Comparison of ENCODE assay signal across 8 cellular contexts in the genomic region with DNA sequence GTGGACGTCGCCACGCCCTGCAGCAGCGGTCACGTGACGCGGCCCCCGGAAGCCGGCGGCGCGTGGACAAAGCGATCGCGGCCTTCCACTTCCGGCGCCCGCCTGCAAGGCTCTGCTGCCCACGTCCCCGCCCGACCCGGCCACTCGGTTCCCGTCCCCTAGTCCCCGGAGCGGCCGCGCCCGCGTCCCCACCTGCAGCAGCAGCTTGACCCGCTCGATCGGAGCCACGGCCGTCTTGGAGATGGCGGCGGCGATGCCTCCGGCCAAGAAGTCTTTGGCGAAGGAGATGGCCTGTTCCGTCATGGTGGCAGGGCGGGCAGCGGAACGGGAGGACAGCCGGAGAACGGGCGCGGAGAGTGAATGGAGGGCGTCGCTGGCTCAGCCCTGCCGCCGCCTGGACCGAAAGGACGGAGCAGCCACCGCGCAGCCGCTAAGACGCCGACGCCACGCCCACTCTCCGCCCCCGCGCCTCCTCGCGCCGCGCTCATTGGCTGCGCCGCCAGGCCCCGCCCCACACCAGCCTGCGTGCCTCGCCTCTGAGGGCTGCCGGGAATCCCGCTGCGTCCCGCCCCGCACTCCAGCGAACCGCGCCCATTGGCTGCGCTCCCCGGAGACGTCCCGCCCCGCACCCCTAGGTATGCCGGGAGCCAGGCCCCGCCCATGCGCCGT. TPM values are rescaled to one million over a fixed set of nuclear protein-coding genes. Genes with fewer than 3 reads are reported as not detected.
DNase-seq lines count a peak whose midpoint lies in the region; ATAC-seq and TF ChIP-seq lines count a peak whose summit lies in the region.

A gene (minus strand): TSS at position 407 of the 669 bp plus-strand sequence. CDS start 104 bp downstream, at position 303.

- H3K27me3 Mint-ChIP-seq in Caco-2 (ENCODE audit: insufficient read depth, unreplicated experiment), result no peaks in the 10 kb centered on the region

- CTCF ChIA-PET in Caco-2 (lab: Charles Lee), result no interaction called here

- peak within 1 kb of the TSS; percentile 100 for H3K4me3 ChIP-seq in Caco-2 (ENCODE audit: low read depth, low read length)
- H3K4me3 ChIP-seq in Jurkat, Clone E6-1 (ENCODE audit: low read length), result peak within 1 kb of the TSS; percentile 99
- peak within 1 kb of the TSS; percentile 100 for H3K4me3 ChIP-seq in fibroblast of mammary gland (ENCODE audit: control insufficient read depth, low read depth, low read length)
- H3K4me3 ChIP-seq in neural cell (ENCODE audit: low read length), result peak within 1 kb of the TSS; percentile 99
- peak within 1 kb of the TSS; percentile 86 to 100 (median 95) for H3K4me3 ChIP-seq in subcutaneous abdominal adipose tissue (ENCODE audit: low read depth in 1 of 5, low read length in 5 of 5)

- no peaks in the 10 kb centered on the region for H3K9me3 Mint-ChIP-seq in Caco-2 (ENCODE audit: unreplicated experiment)

- peaks cover 94% of the 10 kb centered on the region for H3K36me3 Mint-ChIP-seq in Caco-2 (ENCODE audit: insufficient read depth, unreplicated experiment)

- peak within 1 kb of the TSS; percentile 99 for H3K27ac Mint-ChIP-seq in Caco-2 (ENCODE audit: unreplicated experiment)

- peak; percentile 40 for TF ChIP-seq RAD21 in neural cell (conservative IDR thresholded peaks at IDR 0.05)

- peaks cover 17% of the 10 kb centered on the region for H3K36me3 ChIP-seq in Caco-2 (ENCODE audit: control insufficient read depth, insufficient read depth, low read length)
- H3K36me3 ChIP-seq in neural cell (ENCODE audit: insufficient read depth, low read length), result no peaks in the 10 kb centered on the region
- H3K36me3 ChIP-seq in subcutaneous abdominal adipose tissue (ENCODE audit: control insufficient read depth in 5 of 5, insufficient read depth in 5 of 5, low read length in 5 of 5), result peaks cover 0 to 47% (median 38%) of the 10 kb centered on the region in 5 donors

- H3K79me2 ChIP-seq in neural cell (replicated peaks; ENCODE audit: insufficient read depth, low read length), result peaks cover 38% of the 10 kb centered on the region

- H3K27me3 ChIP-seq in Caco-2 (replicated peaks; ENCODE audit: control insufficient read depth, insufficient read depth, low read length) (no peaks in the 10 kb centered on the region), neural cell (ENCODE audit: insufficient read depth, low read depth, low read length) (no peaks in the 10 kb centered on the region), subcutaneous abdominal adipose tissue (ENCODE audit: control insufficient read depth in 5 of 5, insufficient read depth in 4 of 5, low read length in 5 of 5) (no peaks in the 10 kb centered on the region)

- H3K4me1 Mint-ChIP-seq in Caco-2 (ENCODE audit: low read depth, unreplicated experiment), result peaks cover 25% of the 10 kb centered on the region

- H3K4me1 ChIP-seq in Caco-2 (0 out of 2 replicates have a peak, but pooled peaks cover 5% of the 10 kb centered on the region), subcutaneous abdominal adipose tissue (ENCODE audit: control insufficient read depth in 5 of 5, insufficient read depth in 5 of 5, low read length in 5 of 5) (peaks cover 4 to 64% (median 47%) of the 10 kb centered on the region in 5 donors)

- H3K27ac ChIP-seq in neural cell (ENCODE audit: low read length) (peak within 1 kb of the TSS; percentile 97), subcutaneous abdominal adipose tissue (ENCODE audit: low read depth, low read length) (peak within 1 kb of the TSS; percentile 96)

- no peaks in the 10 kb centered on the region for H3F3A ChIP-seq in neural cell (ENCODE audit: insufficient read depth, low read length, poor library complexity, severe bottlenecking)

- no peaks in the 10 kb centered on the region for H3K9me2 ChIP-seq in neural cell (ENCODE audit: insufficient read depth, low read length)

- intact Hi-C loops in Caco-2 (cut with micrococcal nuclease; ENCODE audit: unreplicated experiment), result loop anchor here (1.0 to 2.0 kb wide), 2 partner anchors 61 to 146 kb away; a partner anchor contains a TSS

- H4K20me1 ChIP-seq in neural cell (ENCODE audit: insufficient read depth), result no peaks in the 10 kb centered on the region

- POLR2A ChIA-PET in Caco-2 (lab: Charles Lee), result no interaction called here

- DNase-seq in Caco-2 (peak; percentile 98 to 99), activated T-cell treated with anti-CD3 and anti-CD28 coated beads for 4 hours (peak; percentile 99), fibroblast of mammary gland (ENCODE audit: low read depth) (peak; percentile 94), cortex of kidney (lab: John Stamatoyannopoulos, UW) (no peak)
- DNase-seq in Jurkat, Clone E6-1 (ENCODE audit: low read depth, low spot score), result peak; percentile 91

- no peak for TF ChIP-seq CTCF in Caco-2 (IDR thresholded peaks at IDR 0.05; ENCODE audit: insufficient read depth in 1 of 2, low read depth in 1 of 2, low read length in 1 of 2, severe bottlenecking in 1 of 2, unreplicated experiment in 1 of 2)
- TF ChIP-seq CTCF in fibroblast of mammary gland (conservative IDR thresholded peaks at IDR 0.05; ENCODE audit: control insufficient read depth, insufficient read depth, low read depth, low read length), result no peak
- TF ChIP-seq CTCF in neural cell (IDR thresholded peaks at IDR 0.05; ENCODE audit: poor library complexity, severe bottlenecking), result peak; percentile 48

- H3K4me3 Mint-ChIP-seq in Caco-2 (ENCODE audit: unreplicated experiment), result peak within 1 kb of the TSS; percentile 93

- peak within 1 kb of the TSS; percentile 73 for H2AFZ ChIP-seq in neural cell (ENCODE audit: low read depth, low read length)

- BruUV-seq in Caco-2 (replicated peaks; lab: Mats Ljungman, UMichigan), result TSS peak; percentile 55

- H3K9me3 ChIP-seq in Caco-2 (no peaks in the 10 kb centered on the region), neural cell (ENCODE audit: low read length) (no peaks in the 10 kb centered on the region), subcutaneous abdominal adipose tissue (ENCODE audit: control insufficient read depth in 5 of 5, low read length in 5 of 5) (no peaks in the 10 kb centered on the region)

- peak; percentile 94 for ATAC-seq in GM21529 (IDR thresholded peaks at IDR 0.05; ENCODE audit: unreplicated experiment)

- H3K9ac ChIP-seq in neural cell (ENCODE audit: low read length), result peak within 1 kb of the TSS; percentile 99
- peak within 1 kb of the TSS; percentile 85 to 99 (median 89) for H3K9ac ChIP-seq in subcutaneous abdominal adipose tissue (ENCODE audit: low read length in 5 of 5)

- H3K4me2 ChIP-seq in neural cell (ENCODE audit: low read length), result peak within 1 kb of the TSS; percentile 99

- no peak for TF ChIP-seq EP300 in neural cell (conservative IDR thresholded peaks at IDR 0.05; ENCODE audit: poor library complexity, severe bottlenecking)

TF ChIP-seq in neural cell, 6 proteins besides CTCF, POLR2A, EP300 and RAD21:
- peak; percentile 82 for TF ChIP-seq TAF1 (IDR thresholded peaks at IDR 0.05; ENCODE audit: low read depth)
- TF ChIP-seq, protein P1, sequence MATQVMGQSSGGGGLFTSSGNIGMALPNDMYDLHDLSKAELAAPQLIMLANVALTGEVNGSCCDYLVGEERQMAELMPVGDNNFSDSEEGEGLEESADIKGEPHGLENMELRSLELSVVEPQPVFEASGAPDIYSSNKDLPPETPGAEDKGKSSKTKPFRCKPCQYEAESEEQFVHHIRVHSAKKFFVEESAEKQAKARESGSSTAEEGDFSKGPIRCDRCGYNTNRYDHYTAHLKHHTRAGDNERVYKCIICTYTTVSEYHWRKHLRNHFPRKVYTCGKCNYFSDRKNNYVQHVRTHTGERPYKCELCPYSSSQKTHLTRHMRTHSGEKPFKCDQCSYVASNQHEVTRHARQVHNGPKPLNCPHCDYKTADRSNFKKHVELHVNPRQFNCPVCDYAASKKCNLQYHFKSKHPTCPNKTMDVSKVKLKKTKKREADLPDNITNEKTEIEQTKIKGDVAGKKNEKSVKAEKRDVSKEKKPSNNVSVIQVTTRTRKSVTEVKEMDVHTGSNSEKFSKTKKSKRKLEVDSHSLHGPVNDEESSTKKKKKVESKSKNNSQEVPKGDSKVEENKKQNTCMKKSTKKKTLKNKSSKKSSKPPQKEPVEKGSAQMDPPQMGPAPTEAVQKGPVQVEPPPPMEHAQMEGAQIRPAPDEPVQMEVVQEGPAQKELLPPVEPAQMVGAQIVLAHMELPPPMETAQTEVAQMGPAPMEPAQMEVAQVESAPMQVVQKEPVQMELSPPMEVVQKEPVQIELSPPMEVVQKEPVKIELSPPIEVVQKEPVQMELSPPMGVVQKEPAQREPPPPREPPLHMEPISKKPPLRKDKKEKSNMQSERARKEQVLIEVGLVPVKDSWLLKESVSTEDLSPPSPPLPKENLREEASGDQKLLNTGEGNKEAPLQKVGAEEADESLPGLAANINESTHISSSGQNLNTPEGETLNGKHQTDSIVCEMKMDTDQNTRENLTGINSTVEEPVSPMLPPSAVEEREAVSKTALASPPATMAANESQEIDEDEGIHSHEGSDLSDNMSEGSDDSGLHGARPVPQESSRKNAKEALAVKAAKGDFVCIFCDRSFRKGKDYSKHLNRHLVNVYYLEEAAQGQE (IDR thresholded peaks at IDR 0.05; ENCODE audit: borderline replicate concordance), result peak; percentile 88
- peak; percentile 93 for TF ChIP-seq MXI1 (conservative IDR thresholded peaks at IDR 0.05; ENCODE audit: poor library complexity, severe bottlenecking)
- TF ChIP-seq EZH2 (IDR thresholded peaks at IDR 0.05; ENCODE audit: borderline replicate concordance, insufficient read depth, low read length, poor library complexity, severe bottlenecking), result no peak
- TF ChIP-seq POLR2AphosphoS5 (IDR thresholded peaks at IDR 0.05), result peak; percentile 97
- no peak for TF ChIP-seq SMC3 (conservative IDR thresholded peaks at IDR 0.05; ENCODE audit: poor library complexity)

RNA-seq across cellular contexts. Expression of the gene that starts here (rescaled TPM):
- 450 and 455 TPM in 2 replicates for total RNA-seq in Caco-2 (2022)
- 177 TPM for polyA plus RNA-seq in Jurkat, Clone E6-1 (2012; ENCODE audit: insufficient read depth, insufficient read length)
- polyA plus RNA-seq in neural cell, result 180 and 184 TPM in 2 replicates
- polyA minus RNA-seq in neural cell, result 169 and 183 TPM in 2 replicates
